ENCODE assay signal across 7 cellular contexts in genomic region chr11:108453207-108453835, GRCh38.
"Had no signal": no experiment of that assay in that cellular context is flagged by ENCODE, and none has a peak within 500 bp of the region (broad histone marks: within the 10 kb centered on the region; RNA-seq: fewer than 3 reads in every experiment).

No MANE protein-coding gene starts in this region.

- DNase-seq: GDM1, GF-D8 had no signal

- H3K4me3 ChIP-seq: GM12878 had no signal

- ATAC-seq: GM12878 had no signal

- FAIRE-seq: G401.6, GM12878, GM12891, GM18507, GM19239 had no signal
